Comparison of ENCODE assay signal across 1 cellular context in the genomic region with DNA sequence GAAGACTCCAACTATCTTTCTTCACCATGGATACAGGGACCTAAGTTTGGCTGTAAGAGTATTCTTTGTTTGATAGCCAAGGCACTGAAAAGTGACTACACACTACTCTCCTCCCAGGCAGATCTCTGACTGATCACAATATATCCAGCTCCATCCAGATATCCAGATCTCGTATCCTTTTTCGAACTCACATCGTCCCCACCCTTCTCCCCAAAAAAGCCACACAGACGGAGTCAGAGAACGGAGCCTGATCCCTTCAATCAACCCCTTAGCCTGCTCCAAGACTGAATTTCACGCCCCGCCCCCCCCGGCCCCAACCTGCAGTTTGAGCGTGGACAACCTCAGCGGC.
TF ChIP-seq lines count a peak whose summit lies in the region.

No MANE protein-coding gene starts in this region.

TF ChIP-seq in GM12878, 131 proteins besides CTCF, POLR2A, EP300 and RAD21:
- TF ChIP-seq MTA3 (IDR thresholded peaks at IDR 0.05; ENCODE audit: borderline replicate concordance, low read length) (no peak), ZNF217 (IDR thresholded peaks at IDR 0.05) (no peak), NFYA (IDR thresholded peaks at IDR 0.05; ENCODE audit: borderline replicate concordance, low read depth, low read length) (no peak), ZBED1 (IDR thresholded peaks at IDR 0.05; ENCODE audit: borderline replicate concordance) (no peak), FOXK2 (IDR thresholded peaks at IDR 0.05) (no peak), IKZF1 (conservative IDR thresholded peaks at IDR 0.05) (no peak), NFIC (IDR thresholded peaks at IDR 0.05; ENCODE audit: low read depth, low read length) (no peak), YBX1 (IDR thresholded peaks at IDR 0.05) (no peak), SUZ12 (IDR thresholded peaks at IDR 0.05; ENCODE audit: unreplicated experiment) (no peak)
